Comparison of ENCODE assay signal across 11 cellular contexts in the genomic region with DNA sequence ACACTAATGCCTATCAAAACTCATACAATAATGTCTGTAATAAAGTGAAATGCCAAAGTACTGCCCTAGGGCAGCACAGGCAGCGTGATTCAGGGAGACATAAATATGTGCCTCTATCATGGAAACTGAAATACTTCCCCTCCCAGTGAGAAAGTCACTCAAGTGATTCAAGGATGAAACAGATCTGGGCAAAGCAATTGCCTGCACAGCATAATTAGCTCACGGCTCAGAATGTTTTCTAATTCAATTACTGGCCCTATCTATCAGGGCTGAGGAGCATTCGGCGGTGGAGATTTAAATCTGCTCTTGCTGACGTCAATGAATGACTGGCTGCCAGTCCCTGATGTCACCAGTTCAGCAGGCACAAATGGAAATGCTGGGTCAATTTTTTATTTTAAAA. TPM values are rescaled to one million over a fixed set of nuclear protein-coding genes. Genes with fewer than 3 reads are reported as not detected.
DNase-seq lines count a peak whose midpoint lies in the region; ATAC-seq, FAIRE-seq and TF ChIP-seq lines count a peak whose summit lies in the region.
"Had no signal": no experiment of that assay in that cellular context is flagged by ENCODE, and none has a peak within 500 bp of the region (broad histone marks: within the 10 kb centered on the region; RNA-seq: fewer than 3 reads in every experiment).

No MANE protein-coding gene starts in this region.

- no peak overlapping the region for H3K27ac Mint-ChIP-seq in astrocyte (ENCODE audit: unreplicated experiment)

- H3K9ac ChIP-seq in astrocyte (ENCODE audit: low read length) (no peak overlapping the region), smooth muscle cell (ENCODE audit: low read depth) (no peak overlapping the region)

- H3K9me3 Mint-ChIP-seq in astrocyte (ENCODE audit: unreplicated experiment), result peaks cover 4% of the 10 kb centered on the region
- H3K9me3 Mint-ChIP-seq: neural crest cell had no signal

- H3K4me1 ChIP-seq in astrocyte (ENCODE audit: insufficient read depth, low read length), result no peaks in the 10 kb centered on the region
- H3K4me1 ChIP-seq in smooth muscle cell (ENCODE audit: low read depth), result no peaks in the 10 kb centered on the region

- H3K4me3 ChIP-seq in astrocyte (ENCODE audit: insufficient read depth, low read depth, low read length) (no peak overlapping the region), smooth muscle cell (no peak overlapping the region)
- H3K4me3 ChIP-seq: transverse colon had no signal

- TF ChIP-seq CTCF in astrocyte (IDR thresholded peaks at IDR 0.05; ENCODE audit: insufficient read depth, low read depth, low read length) (no peak), smooth muscle cell (IDR thresholded peaks at IDR 0.05; ENCODE audit: borderline replicate concordance, insufficient read depth, poor library complexity, severe bottlenecking) (no peak)

- FAIRE-seq in astrocyte (lab: Jason Lieb, UNC), result no peak
- FAIRE-seq in islet of Langerhans (lab: Jason Lieb, UNC), result peak; percentile 73

- H3K27ac ChIP-seq in astrocyte (ENCODE audit: low read depth, low read length), result no peak overlapping the region
- H3K27ac ChIP-seq in smooth muscle cell (ENCODE audit: low read depth), result no peak overlapping the region
- H3K27ac ChIP-seq: transverse colon had no signal

- peak; percentile 52 for ATAC-seq in Right ventricle myocardium superior (ENCODE audit: poor library complexity)
- ATAC-seq in GM19023 (IDR thresholded peaks at IDR 0.05; ENCODE audit: unreplicated experiment), result no peak
- ATAC-seq in HG03095 (IDR thresholded peaks at IDR 0.05; ENCODE audit: unreplicated experiment), result no peak

- H3F3A ChIP-seq in smooth muscle cell (ENCODE audit: low read depth), result no peaks in the 10 kb centered on the region

- H3K36me3 Mint-ChIP-seq in astrocyte (ENCODE audit: low read depth, unreplicated experiment), result peaks cover 21% of the 10 kb centered on the region

- no peaks in the 10 kb centered on the region for H3K9me3 ChIP-seq in astrocyte (ENCODE audit: insufficient read depth, low read depth, low read length)
- H3K9me3 ChIP-seq in smooth muscle cell (replicated peaks; ENCODE audit: low read depth), result no peaks in the 10 kb centered on the region

- no peaks in the 10 kb centered on the region for H3K27me3 ChIP-seq in astrocyte (ENCODE audit: insufficient read depth, low read length)
- H3K27me3 ChIP-seq in smooth muscle cell (ENCODE audit: low read depth), result no peaks in the 10 kb centered on the region
- H3K27me3 ChIP-seq: transverse colon had no signal

- H3K79me2 ChIP-seq in astrocyte (ENCODE audit: insufficient read depth, low read length) (no peaks in the 10 kb centered on the region), smooth muscle cell (ENCODE audit: low read depth) (peaks cover 12% of the 10 kb centered on the region)

- 52% methylated on average over 5 of the region's 5 CpGs for WGBS in smooth muscle cell (ENCODE audit: low lambda C conversion rate)

- H3K4me3 Mint-ChIP-seq in astrocyte (ENCODE audit: unreplicated experiment), result no peak overlapping the region
- H3K4me3 Mint-ChIP-seq: neural crest cell had no signal

- H3K4me2 ChIP-seq in astrocyte (ENCODE audit: low read length) (no peak overlapping the region), smooth muscle cell (no peak overlapping the region)

- H3K27me3 Mint-ChIP-seq in astrocyte (ENCODE audit: low read depth, unreplicated experiment), result no peaks in the 10 kb centered on the region

- H3K36me3 ChIP-seq in astrocyte (ENCODE audit: insufficient read depth, low read length), result no peaks in the 10 kb centered on the region
- peaks cover 11% of the 10 kb centered on the region for H3K36me3 ChIP-seq in smooth muscle cell (ENCODE audit: low read depth)

- H3K4me1 Mint-ChIP-seq in astrocyte (ENCODE audit: low read depth, unreplicated experiment), result no peaks in the 10 kb centered on the region

- H4K20me1 ChIP-seq in astrocyte (ENCODE audit: insufficient read depth, low read length), result no peaks in the 10 kb centered on the region
- no peaks in the 10 kb centered on the region for H4K20me1 ChIP-seq in smooth muscle cell (ENCODE audit: low read depth)

- no peak for DNase-seq in Right ventricle myocardium superior
- no peak for DNase-seq in cardiac septum (ENCODE audit: low spot score)
- DNase-seq in astrocyte (ENCODE audit: low read depth), result peak; percentile 78
- no peak for DNase-seq in LoVo (ENCODE audit: low spot score)
- DNase-seq in smooth muscle cell (lab: John Stamatoyannopoulos, UW; ENCODE audit: unreplicated experiment), result no peak
- DNase-seq: NCI-H345, transverse colon had no signal

- intact Hi-C loops in Right ventricle myocardium superior (cut with DNase I) (no loop called here), cardiac septum (cut with DNase I) (no loop called here)

- H2AFZ ChIP-seq in astrocyte (ENCODE audit: low read depth, low read length), result no peak overlapping the region
- no peak overlapping the region for H2AFZ ChIP-seq in smooth muscle cell (ENCODE audit: low read depth)

RNA-seq across cellular contexts. Expression of a gene that starts 27.7 kb away (rescaled TPM):
- total RNA-seq in Right ventricle myocardium superior (7.7 TPM), cardiac septum (12.9 TPM), astrocyte (43.0 and 44.5 TPM in 2 replicates), smooth muscle cell (29.5 and 40.2 TPM in 2 replicates)
- 13.1 and 21.9 TPM in 2 replicates for polyA plus RNA-seq in smooth muscle cell
